ENCODE assay signal across 1 cellular context in the genomic region with DNA sequence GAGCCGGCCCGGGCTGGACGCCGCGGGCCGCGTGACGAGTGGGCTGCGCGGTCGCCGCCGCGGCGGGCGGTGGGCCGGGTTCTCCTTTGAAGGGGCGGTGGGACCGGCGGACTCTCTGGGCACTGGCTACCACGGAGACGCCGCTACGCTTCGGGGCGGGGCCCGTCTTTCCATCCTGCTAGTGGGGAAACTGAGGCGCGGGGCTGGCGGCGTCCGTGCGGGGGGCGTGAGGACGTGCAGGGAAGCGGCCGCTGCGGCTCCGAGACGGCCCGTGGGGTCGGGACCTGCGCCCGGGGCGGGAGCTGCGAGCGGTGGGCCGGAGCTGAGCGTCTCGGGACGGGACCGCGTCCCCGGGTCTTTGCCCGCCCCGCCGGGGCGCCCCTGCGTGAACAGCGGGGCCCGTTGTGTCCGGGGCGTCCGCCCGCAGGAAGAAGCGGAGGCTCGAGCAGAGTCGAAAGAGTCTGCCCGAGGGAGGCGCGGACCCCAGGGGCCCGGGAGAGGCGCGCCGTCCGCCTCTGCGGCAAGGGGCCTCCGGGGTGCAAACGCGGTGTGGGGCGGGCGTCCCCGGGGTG.
TF ChIP-seq lines count a peak whose summit lies in the region.

No MANE protein-coding gene starts in this region.

TF ChIP-seq in GM12878, 131 proteins besides CTCF, POLR2A, EP300 and RAD21 (continued from another document):
- TF ChIP-seq, protein P1, sequence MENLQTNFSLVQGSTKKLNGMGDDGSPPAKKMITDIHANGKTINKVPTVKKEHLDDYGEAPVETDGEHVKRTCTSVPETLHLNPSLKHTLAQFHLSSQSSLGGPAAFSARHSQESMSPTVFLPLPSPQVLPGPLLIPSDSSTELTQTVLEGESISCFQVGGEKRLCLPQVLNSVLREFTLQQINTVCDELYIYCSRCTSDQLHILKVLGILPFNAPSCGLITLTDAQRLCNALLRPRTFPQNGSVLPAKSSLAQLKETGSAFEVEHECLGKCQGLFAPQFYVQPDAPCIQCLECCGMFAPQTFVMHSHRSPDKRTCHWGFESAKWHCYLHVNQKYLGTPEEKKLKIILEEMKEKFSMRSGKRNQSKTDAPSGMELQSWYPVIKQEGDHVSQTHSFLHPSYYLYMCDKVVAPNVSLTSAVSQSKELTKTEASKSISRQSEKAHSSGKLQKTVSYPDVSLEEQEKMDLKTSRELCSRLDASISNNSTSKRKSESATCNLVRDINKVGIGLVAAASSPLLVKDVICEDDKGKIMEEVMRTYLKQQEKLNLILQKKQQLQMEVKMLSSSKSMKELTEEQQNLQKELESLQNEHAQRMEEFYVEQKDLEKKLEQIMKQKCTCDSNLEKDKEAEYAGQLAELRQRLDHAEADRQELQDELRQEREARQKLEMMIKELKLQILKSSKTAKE (IDR thresholded peaks at IDR 0.05; ENCODE audit: low read depth, poor library complexity, severe bottlenecking): no peak
- TF ChIP-seq CHD4 (IDR thresholded peaks at IDR 0.05): no peak
- peak; percentile 66 for TF ChIP-seq GATAD2B (conservative IDR thresholded peaks at IDR 0.05; ENCODE audit: low read depth)
- no peak for TF ChIP-seq CHD1 (IDR thresholded peaks at IDR 0.05; ENCODE audit: low read depth, low read length)
- TF ChIP-seq IKZF1 (conservative IDR thresholded peaks at IDR 0.05): peak; percentile 82
- TF ChIP-seq FOXM1 (IDR thresholded peaks at IDR 0.05; ENCODE audit: low read depth, low read length): no peak
- TF ChIP-seq RUNX3 (IDR thresholded peaks at IDR 0.05; ENCODE audit: low read length): no peak
- TF ChIP-seq PAX8 (IDR thresholded peaks at IDR 0.05): no peak
- TF ChIP-seq, protein P2, sequence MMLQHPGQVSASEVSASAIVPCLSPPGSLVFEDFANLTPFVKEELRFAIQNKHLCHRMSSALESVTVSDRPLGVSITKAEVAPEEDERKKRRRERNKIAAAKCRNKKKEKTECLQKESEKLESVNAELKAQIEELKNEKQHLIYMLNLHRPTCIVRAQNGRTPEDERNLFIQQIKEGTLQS (IDR thresholded peaks at IDR 0.05; ENCODE audit: borderline replicate concordance, extremely low read depth, low read depth, low read length): no peak
- 0 out of 2 replicates have a peak, but pooled peaks have one; percentile 9 for TF ChIP-seq BACH1 (IDR thresholded peaks at IDR 0.05; ENCODE audit: borderline replicate concordance)
- TF ChIP-seq LARP7 (IDR thresholded peaks at IDR 0.05): peak; percentile 23; the same call in 1 of the 2 replicates
- TF ChIP-seq ASH2L (IDR thresholded peaks at IDR 0.05; ENCODE audit: borderline replicate concordance, low read depth): no peak
